ENCODE assay signal across 8 cellular contexts in genomic region chr2:97645700-97646629, GRCh38. TPM values are rescaled to one million over a fixed set of nuclear protein-coding genes. Genes with fewer than 3 reads are reported as not detected.
DNase-seq lines count a peak whose midpoint lies in the region; ATAC-seq and TF ChIP-seq lines count a peak whose summit lies in the region.

A gene with protein sequence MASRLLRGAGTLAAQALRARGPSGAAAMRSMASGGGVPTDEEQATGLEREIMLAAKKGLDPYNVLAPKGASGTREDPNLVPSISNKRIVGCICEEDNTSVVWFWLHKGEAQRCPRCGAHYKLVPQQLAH (plus strand): TSS chr2:97646062. CDS start chr2:97646087, 25 bp downstream.

- no peaks in the 10 kb centered on the region for H3K9me3 ChIP-seq in BE2C
- H3K9me3 ChIP-seq in colonic mucosa, result no peaks in the 10 kb centered on the region

- peaks cover 12% of the 10 kb centered on the region for H3K36me3 ChIP-seq in BE2C
- no peaks in the 10 kb centered on the region for H3K36me3 ChIP-seq in colonic mucosa

- peak within 1 kb of the TSS; percentile 96 to 100 for H3K9ac ChIP-seq in colonic mucosa (ENCODE audit: low read depth in 2 of 2, low read length in 2 of 2)

- peak within 1 kb of the TSS; percentile 94 for H3K27ac ChIP-seq in colonic mucosa
- peak within 1 kb of the TSS; percentile 92 for H3K27ac ChIP-seq in layer of hippocampus (ENCODE audit: low read depth, low read length)

- TF ChIP-seq CTCF in BE2C (IDR thresholded peaks at IDR 0.05; ENCODE audit: low read depth, low read length) (no peak), colonic mucosa (IDR thresholded peaks at IDR 0.05) (no peak)

- H3K4me3 ChIP-seq in BE2C (ENCODE audit: low read depth, low read length), result peak within 1 kb of the TSS; percentile 81
- H3K4me3 ChIP-seq in colonic mucosa, result peak within 1 kb of the TSS; percentile 89

- DNase-seq in BE2C (peak; percentile 93), GM19240 (ENCODE audit: insufficient read length, low spot score) (peak; percentile 97), NCI-H526 (lab: John Stamatoyannopoulos, UW) (peak; percentile 96 to 99), colonic mucosa (peak; percentile 99)
- peak; percentile 99 for DNase-seq in activated CD4-positive, alpha-beta T cell treated with anti-CD3 and anti-CD28 coated beads for 48 hours
- peak; percentile 96 to 97 for DNase-seq in stimulated activated CD4-positive, alpha-beta T cell treated with anti-CD3 and anti-CD28 coated beads, Interleukin-1b, Interleukin-23, amount 100 ng/mL, for 4 hours (ENCODE audit: low read depth in 2 of 2)

- H3K4me1 ChIP-seq in BE2C (no peaks in the 10 kb centered on the region; the same call in 1 of the 2 replicates), colonic mucosa (peaks cover 6% of the 10 kb centered on the region)

- intact Hi-C loops in colonic mucosa (cut with DNase I), result loop anchor here (2.0 kb wide), 1 partner anchor 17 kb away; no protein-coding TSS in a partner anchor

- H3K27me3 ChIP-seq in BE2C (no peaks in the 10 kb centered on the region), colonic mucosa (no peaks in the 10 kb centered on the region), layer of hippocampus (ENCODE audit: control insufficient read depth, insufficient read depth, low read length) (no peaks in the 10 kb centered on the region)

- ATAC-seq in HG03460 (IDR thresholded peaks at IDR 0.05; ENCODE audit: unreplicated experiment), result peak; percentile 94

RNA-seq across cellular contexts. Expression of the gene that starts here (rescaled TPM):
- polyA plus RNA-seq in BE2C (2012; ENCODE audit: insufficient read depth, insufficient read length, low read depth), result 390 TPM
- total RNA-seq in colonic mucosa, result 100 to 1,000 TPM; 633 to 720 TPM

Comparison
In these comparisons a context has a peak if more than half of its experiments do, and no peak if none do; other contexts are left out.
1. Peak in every context shown above with its lines: DNase-seq, ATAC-seq, H3K4me3 ChIP-seq and H3K27ac ChIP-seq.